Comparison of ENCODE assay signal across 1 cellular context in genomic region chr13:33642374-33643065, GRCh38.
A peak's percentile ranks its signal among the peaks of the same experiment; 100 is the strongest.
TF ChIP-seq lines count a peak whose summit lies in the region.

No MANE protein-coding gene starts in this region.

TF ChIP-seq in HepG2, 621 proteins besides CTCF, POLR2A, EP300 and RAD21 (continued from another document and continues in another):
- TF ChIP-seq SKIL (CRISPR knock-in tag; IDR thresholded peaks at IDR 0.05; ENCODE audit: borderline replicate concordance) (peak; percentile 79), PBX3 (CRISPR knock-in tag; IDR thresholded peaks at IDR 0.05; ENCODE audit: borderline replicate concordance) (no peak), ARNTL (CRISPR knock-in tag; IDR thresholded peaks at IDR 0.05) (0 out of 2 replicates have a peak, but pooled peaks have one; percentile 26), ZBTB14 (CRISPR knock-in tag; IDR thresholded peaks at IDR 0.05) (no peak), ZNF891 (CRISPR knock-in tag; IDR thresholded peaks at IDR 0.05) (no peak), BHLHE40 (IDR thresholded peaks at IDR 0.05; ENCODE audit: low read length) (0 out of 2 replicates have a peak, but pooled peaks have one; percentile 11), KDM3A (CRISPR knock-in tag; IDR thresholded peaks at IDR 0.05; ENCODE audit: low read depth) (no peak; the same call in 1 of the 2 replicates), TCF7 (IDR thresholded peaks at IDR 0.05; ENCODE audit: low read depth) (peak; percentile 95), TBX3 (IDR thresholded peaks at IDR 0.05; ENCODE audit: borderline replicate concordance) (no peak), GRHL1 (CRISPR knock-in tag; conservative IDR thresholded peaks at IDR 0.05) (no peak), ZNF709 (CRISPR knock-in tag; IDR thresholded peaks at IDR 0.05) (no peak), SNAPC5 (CRISPR knock-in tag; IDR thresholded peaks at IDR 0.05; ENCODE audit: borderline replicate concordance) (no peak), ATF2 (CRISPR knock-in tag; IDR thresholded peaks at IDR 0.05) (peak; percentile 80; the same call in 1 of the 2 replicates), BCL6 (CRISPR knock-in tag; IDR thresholded peaks at IDR 0.05) (peak; percentile 98), HOXA7 (CRISPR knock-in tag; IDR thresholded peaks at IDR 0.05) (no peak), ZBTB39 (CRISPR knock-in tag; IDR thresholded peaks at IDR 0.05) (no peak), RFX1 (IDR thresholded peaks at IDR 0.05) (no peak), SMAD9 (CRISPR knock-in tag; IDR thresholded peaks at IDR 0.05) (no peak), ZNF552 (CRISPR knock-in tag; IDR thresholded peaks at IDR 0.05; ENCODE audit: borderline replicate concordance) (no peak), ZNF382 (CRISPR knock-in tag; IDR thresholded peaks at IDR 0.05; ENCODE audit: borderline replicate concordance) (no peak), ZNF878 (CRISPR knock-in tag; IDR thresholded peaks at IDR 0.05) (0 out of 2 replicates have a peak, but pooled peaks have one; percentile 45), PRDM15 (CRISPR knock-in tag; IDR thresholded peaks at IDR 0.05) (peak; percentile 55; the same call in 1 of the 2 replicates), ZNF251 (CRISPR knock-in tag; IDR thresholded peaks at IDR 0.05) (no peak)
- TF ChIP-seq, protein P1, sequence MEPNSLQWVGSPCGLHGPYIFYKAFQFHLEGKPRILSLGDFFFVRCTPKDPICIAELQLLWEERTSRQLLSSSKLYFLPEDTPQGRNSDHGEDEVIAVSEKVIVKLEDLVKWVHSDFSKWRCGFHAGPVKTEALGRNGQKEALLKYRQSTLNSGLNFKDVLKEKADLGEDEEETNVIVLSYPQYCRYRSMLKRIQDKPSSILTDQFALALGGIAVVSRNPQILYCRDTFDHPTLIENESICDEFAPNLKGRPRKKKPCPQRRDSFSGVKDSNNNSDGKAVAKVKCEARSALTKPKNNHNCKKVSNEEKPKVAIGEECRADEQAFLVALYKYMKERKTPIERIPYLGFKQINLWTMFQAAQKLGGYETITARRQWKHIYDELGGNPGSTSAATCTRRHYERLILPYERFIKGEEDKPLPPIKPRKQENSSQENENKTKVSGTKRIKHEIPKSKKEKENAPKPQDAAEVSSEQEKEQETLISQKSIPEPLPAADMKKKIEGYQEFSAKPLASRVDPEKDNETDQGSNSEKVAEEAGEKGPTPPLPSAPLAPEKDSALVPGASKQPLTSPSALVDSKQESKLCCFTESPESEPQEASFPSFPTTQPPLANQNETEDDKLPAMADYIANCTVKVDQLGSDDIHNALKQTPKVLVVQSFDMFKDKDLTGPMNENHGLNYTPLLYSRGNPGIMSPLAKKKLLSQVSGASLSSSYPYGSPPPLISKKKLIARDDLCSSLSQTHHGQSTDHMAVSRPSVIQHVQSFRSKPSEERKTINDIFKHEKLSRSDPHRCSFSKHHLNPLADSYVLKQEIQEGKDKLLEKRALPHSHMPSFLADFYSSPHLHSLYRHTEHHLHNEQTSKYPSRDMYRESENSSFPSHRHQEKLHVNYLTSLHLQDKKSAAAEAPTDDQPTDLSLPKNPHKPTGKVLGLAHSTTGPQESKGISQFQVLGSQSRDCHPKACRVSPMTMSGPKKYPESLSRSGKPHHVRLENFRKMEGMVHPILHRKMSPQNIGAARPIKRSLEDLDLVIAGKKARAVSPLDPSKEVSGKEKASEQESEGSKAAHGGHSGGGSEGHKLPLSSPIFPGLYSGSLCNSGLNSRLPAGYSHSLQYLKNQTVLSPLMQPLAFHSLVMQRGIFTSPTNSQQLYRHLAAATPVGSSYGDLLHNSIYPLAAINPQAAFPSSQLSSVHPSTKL (CRISPR knock-in tag; IDR thresholded peaks at IDR 0.05) = peak; percentile 93
- TF ChIP-seq, protein P2, sequence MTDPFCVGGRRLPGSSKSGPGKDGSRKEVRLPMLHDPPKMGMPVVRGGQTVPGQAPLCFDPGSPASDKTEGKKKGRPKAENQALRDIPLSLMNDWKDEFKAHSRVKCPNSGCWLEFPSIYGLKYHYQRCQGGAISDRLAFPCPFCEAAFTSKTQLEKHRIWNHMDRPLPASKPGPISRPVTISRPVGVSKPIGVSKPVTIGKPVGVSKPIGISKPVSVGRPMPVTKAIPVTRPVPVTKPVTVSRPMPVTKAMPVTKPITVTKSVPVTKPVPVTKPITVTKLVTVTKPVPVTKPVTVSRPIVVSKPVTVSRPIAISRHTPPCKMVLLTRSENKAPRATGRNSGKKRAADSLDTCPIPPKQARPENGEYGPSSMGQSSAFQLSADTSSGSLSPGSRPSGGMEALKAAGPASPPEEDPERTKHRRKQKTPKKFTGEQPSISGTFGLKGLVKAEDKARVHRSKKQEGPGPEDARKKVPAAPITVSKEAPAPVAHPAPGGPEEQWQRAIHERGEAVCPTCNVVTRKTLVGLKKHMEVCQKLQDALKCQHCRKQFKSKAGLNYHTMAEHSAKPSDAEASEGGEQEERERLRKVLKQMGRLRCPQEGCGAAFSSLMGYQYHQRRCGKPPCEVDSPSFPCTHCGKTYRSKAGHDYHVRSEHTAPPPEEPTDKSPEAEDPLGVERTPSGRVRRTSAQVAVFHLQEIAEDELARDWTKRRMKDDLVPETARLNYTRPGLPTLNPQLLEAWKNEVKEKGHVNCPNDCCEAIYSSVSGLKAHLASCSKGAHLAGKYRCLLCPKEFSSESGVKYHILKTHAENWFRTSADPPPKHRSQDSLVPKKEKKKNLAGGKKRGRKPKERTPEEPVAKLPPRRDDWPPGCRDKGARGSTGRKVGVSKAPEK (CRISPR knock-in tag; IDR thresholded peaks at IDR 0.05; ENCODE audit: borderline replicate concordance) = no peak; the same call in 1 of the 2 replicates
